Comparison of ENCODE assay signal across 11 cellular contexts in the genomic region with DNA sequence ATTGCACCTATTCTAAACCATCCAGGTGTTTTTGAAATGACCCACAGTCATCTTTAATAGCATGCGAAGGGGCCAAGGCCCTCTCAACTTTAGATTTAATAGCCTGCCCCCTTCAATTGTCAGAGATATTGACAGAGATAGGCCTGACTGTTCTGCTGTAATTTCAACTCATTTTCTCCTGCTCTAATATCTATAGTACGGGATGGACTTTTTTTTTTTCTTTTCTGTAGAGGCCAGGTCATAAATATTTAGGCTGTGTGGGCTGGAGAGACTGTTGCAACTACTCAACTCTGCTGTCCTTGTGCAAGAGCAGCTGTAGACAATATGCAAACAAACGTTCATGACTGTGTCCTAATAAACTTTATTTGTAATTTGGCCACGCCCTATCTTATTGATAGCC. TPM values are rescaled to one million over a fixed set of nuclear protein-coding genes. Genes with fewer than 3 reads are reported as not detected.
DNase-seq lines count a peak whose midpoint lies in the region; ATAC-seq and TF ChIP-seq lines count a peak whose summit lies in the region.
"Had no signal": no experiment of that assay in that cellular context is flagged by ENCODE, and none has a peak within 500 bp of the region (broad histone marks: within the 10 kb centered on the region; RNA-seq: fewer than 3 reads in every experiment).

No MANE protein-coding gene starts in this region.

- peak; percentile 26 for DNase-seq in AG08396 (ENCODE audit: low spot score)
- peak; percentile 87 for DNase-seq in NCI-H1105 (lab: John Stamatoyannopoulos, UW)
- DNase-seq in MCF 10A (ENCODE audit: unreplicated experiment), result peak; percentile 72
- no peak for DNase-seq in mesothelial cell of epicardium (ENCODE audit: low spot score in 2 of 2, unreplicated experiment in 2 of 2)
- no peak for DNase-seq in heart right ventricle
- DNase-seq in activated CD8-positive, alpha-beta T cell treated with anti-CD3 and anti-CD28 coated beads, Interleukin-2, amount 10 ng/mL, durations not matched to agents 7 days and 5 days, result no peak
- DNase-seq in SHP77 treated with DMSO at 0.1 percent for 48 hours (lab: John Stamatoyannopoulos, UW), result no peak

- H3K4me3 Mint-ChIP-seq in MCF 10A (ENCODE audit: unreplicated experiment), result peak overlapping the region; percentile 61
- H3K4me3 Mint-ChIP-seq in mesothelial cell of epicardium, result no peak overlapping the region
- no peak overlapping the region for H3K4me3 Mint-ChIP-seq in activated CD8-positive, alpha-beta T cell treated with anti-CD3 and anti-CD28 coated beads, Interleukin-2, amount 10 ng/mL, durations not matched to agents 7 days and 5 days
- H3K4me3 Mint-ChIP-seq: CD4-positive, CD25-positive, alpha-beta regulatory T cell had no signal

- 59 to 65% methylated on average over 4 of the region's 4 CpGs for WGBS in heart right ventricle, 2 donors

- no peaks in the 10 kb centered on the region for H3K36me3 Mint-ChIP-seq in MCF 10A (ENCODE audit: insufficient read depth, unreplicated experiment)
- no peaks in the 10 kb centered on the region for H3K36me3 Mint-ChIP-seq in mesothelial cell of epicardium
- H3K36me3 Mint-ChIP-seq in activated CD8-positive, alpha-beta T cell treated with anti-CD3 and anti-CD28 coated beads, Interleukin-2, amount 10 ng/mL, durations not matched to agents 7 days and 5 days (ENCODE audit: low read depth), result no peaks in the 10 kb centered on the region
- H3K36me3 Mint-ChIP-seq: CD4-positive, CD25-positive, alpha-beta regulatory T cell had no signal

- peak overlapping the region; percentile 91 for H3K27ac Mint-ChIP-seq in MCF 10A (ENCODE audit: low read depth, unreplicated experiment)
- H3K27ac Mint-ChIP-seq in mesothelial cell of epicardium, result peak overlapping the region; percentile 93
- H3K27ac Mint-ChIP-seq in activated CD8-positive, alpha-beta T cell treated with anti-CD3 and anti-CD28 coated beads, Interleukin-2, amount 10 ng/mL, durations not matched to agents 7 days and 5 days, result no peak overlapping the region

- H3K4me1 ChIP-seq in heart right ventricle, result peaks cover 0 to 34% (median 0%) of the 10 kb centered on the region in 9 donors

- H3K9me3 Mint-ChIP-seq in MCF 10A (ENCODE audit: unreplicated experiment) (no peaks in the 10 kb centered on the region), mesothelial cell of epicardium (no peaks in the 10 kb centered on the region)
- H3K9me3 Mint-ChIP-seq in activated CD8-positive, alpha-beta T cell treated with anti-CD3 and anti-CD28 coated beads, Interleukin-2, amount 10 ng/mL, durations not matched to agents 7 days and 5 days (ENCODE audit: insufficient read depth), result no peaks in the 10 kb centered on the region
- H3K9me3 Mint-ChIP-seq: CD4-positive, CD25-positive, alpha-beta regulatory T cell had no signal

- H3K9me3 ChIP-seq in heart right ventricle, result no peaks in the 10 kb centered on the region

- H3K27me3 Mint-ChIP-seq in MCF 10A (ENCODE audit: insufficient read depth, unreplicated experiment) (no peaks in the 10 kb centered on the region), mesothelial cell of epicardium (ENCODE audit: low read depth) (peaks cover 3% of the 10 kb centered on the region)
- H3K27me3 Mint-ChIP-seq in activated CD8-positive, alpha-beta T cell treated with anti-CD3 and anti-CD28 coated beads, Interleukin-2, amount 10 ng/mL, durations not matched to agents 7 days and 5 days (ENCODE audit: low read depth), result peaks cover 21% of the 10 kb centered on the region

- no peak overlapping the region for H3K4me3 ChIP-seq in heart right ventricle

- ATAC-seq in HG02588 (IDR thresholded peaks at IDR 0.05; ENCODE audit: unreplicated experiment) (no peak), heart right ventricle (no peak)
- no peak for ATAC-seq in activated CD8-positive, alpha-beta T cell treated with anti-CD3 and anti-CD28 coated beads, Interleukin-2, amount 10 ng/mL, durations not matched to agents 7 days and 5 days

- H3K27me3 ChIP-seq in heart right ventricle, result peaks cover 0 to 26% (median 20%) of the 10 kb centered on the region in 7 donors

- H3K36me3 ChIP-seq in heart right ventricle, result no peaks in the 10 kb centered on the region

- no peak overlapping the region for H3K27ac ChIP-seq in heart right ventricle

- CTCF ChIA-PET in MCF 10A (lab: Yijun Ruan, JAX), result interaction anchor here (0.6 to 5.9 kb wide), 21 partner anchors 15 to 758 kb away, joined by 3 to 57 read pairs (median 4); no protein-coding TSS in a partner anchor
- CTCF ChIA-PET in activated CD8-positive, alpha-beta T cell treated with anti-CD3 and anti-CD28 coated beads, Interleukin-2, amount 10 ng/mL, durations not matched to agents 7 days and 5 days (lab: Charles Lee), result interaction anchor here (0.6 to 5.5 kb wide), 9 partner anchors 13 to 753 kb away, joined by 3 to 28 read pairs (median 4); no protein-coding TSS in a partner anchor

- TF ChIP-seq CTCF in MCF 10A (IDR thresholded peaks at IDR 0.05; ENCODE audit: unreplicated experiment), result no peak
- no peak for TF ChIP-seq CTCF in mesothelial cell of epicardium (IDR thresholded peaks at IDR 0.05; ENCODE audit: unreplicated experiment)
- TF ChIP-seq CTCF in heart right ventricle (IDR thresholded peaks at IDR 0.05), result no peak

- no TSS peak for BruUV-seq in MCF 10A (replicated peaks; lab: Mats Ljungman, UMichigan)

- POLR2A ChIA-PET in MCF 10A (lab: Yijun Ruan, JAX), result interaction anchor here (0.6 to 3.8 kb wide), 27 partner anchors 43 to 779 kb away, joined by 3 to 41 read pairs (median 4); partner anchors contain the start of genes EIF1, KRT15 and KRT17
- POLR2A ChIA-PET in activated CD8-positive, alpha-beta T cell treated with anti-CD3 and anti-CD28 coated beads, Interleukin-2, amount 10 ng/mL, durations not matched to agents 7 days and 5 days (lab: Charles Lee), result no interaction called here

- H3K4me1 Mint-ChIP-seq in MCF 10A (ENCODE audit: insufficient read depth, unreplicated experiment), result peaks cover 16% of the 10 kb centered on the region
- H3K4me1 Mint-ChIP-seq in mesothelial cell of epicardium, result peaks cover 46% of the 10 kb centered on the region
- no peaks in the 10 kb centered on the region for H3K4me1 Mint-ChIP-seq in activated CD8-positive, alpha-beta T cell treated with anti-CD3 and anti-CD28 coated beads, Interleukin-2, amount 10 ng/mL, durations not matched to agents 7 days and 5 days (ENCODE audit: low read depth)
- H3K4me1 Mint-ChIP-seq: CD4-positive, CD25-positive, alpha-beta regulatory T cell had no signal

- intact Hi-C loops in MCF 10A (cut with micrococcal nuclease) (loop anchor here (1.0 to 10.0 kb wide), 13 partner anchors 53 to 757 kb away; partner anchors contain the start of genes KRTAP2-3, KRTAP2-4 and KRTAP4-6), heart right ventricle (cut with DNase I) (loop anchor here (1.0 to 10.0 kb wide), 15 partner anchors 52 to 753 kb away; no protein-coding TSS in a partner anchor)

RNA-seq across cellular contexts. Expression of gene KRT20, which starts 24.7 kb away (rescaled TPM):
- total RNA-seq in MCF 10A (2022), result not detected in 2 replicates
- total RNA-seq in mesothelial cell of epicardium, result not detected in 3 replicates
- not detected for total RNA-seq in heart right ventricle
- polyA plus RNA-seq in heart right ventricle, result not detected
- total RNA-seq in activated CD8-positive, alpha-beta T cell treated with anti-CD3 and anti-CD28 coated beads, Interleukin-2, amount 10 ng/mL, durations not matched to agents 7 days and 5 days, result not detected
- total RNA-seq: CD4-positive, CD25-positive, alpha-beta regulatory T cell; frontal cortex; Right ventricle myocardium superior had no signal
- polyA plus RNA-seq: CD4-positive, CD25-positive, alpha-beta regulatory T cell had no signal

RNA-seq across cellular contexts. Expression of gene KRT23, which starts 27.7 kb away (rescaled TPM):
- not detected in 2 replicates for total RNA-seq in MCF 10A (2022)
- total RNA-seq in mesothelial cell of epicardium, result 2.3 to 2.8 TPM (median 2.6 TPM) in 3 replicates
- total RNA-seq in heart right ventricle, result under 1 TPM in 3 of 10 donors, not detected in 7; 0.19 to 0.25 (median 0.23) TPM
- under 1 TPM in 1 of 2 donors, not detected in 1; 0.01 TPM for polyA plus RNA-seq in heart right ventricle
- total RNA-seq in activated CD8-positive, alpha-beta T cell treated with anti-CD3 and anti-CD28 coated beads, Interleukin-2, amount 10 ng/mL, durations not matched to agents 7 days and 5 days, result not detected
- total RNA-seq: CD4-positive, CD25-positive, alpha-beta regulatory T cell; Right ventricle myocardium superior had no signal
- polyA plus RNA-seq: CD4-positive, CD25-positive, alpha-beta regulatory T cell had no signal

RNA-seq across cellular contexts. Expression of gene KRT12, which starts 42.7 kb away (rescaled TPM):
- not detected in 2 replicates for total RNA-seq in MCF 10A (2022)
- not detected in 3 replicates for total RNA-seq in mesothelial cell of epicardium
- total RNA-seq in heart right ventricle, result not detected
- polyA plus RNA-seq in heart right ventricle, result not detected
- total RNA-seq in activated CD8-positive, alpha-beta T cell treated with anti-CD3 and anti-CD28 coated beads, Interleukin-2, amount 10 ng/mL, durations not matched to agents 7 days and 5 days, result not detected
- total RNA-seq: CD4-positive, CD25-positive, alpha-beta regulatory T cell; frontal cortex; Right ventricle myocardium superior had no signal
- polyA plus RNA-seq: CD4-positive, CD25-positive, alpha-beta regulatory T cell had no signal

RNA-seq across cellular contexts. Expression of gene KRT39, which starts 57.0 kb away (rescaled TPM):
- total RNA-seq in MCF 10A (2022) (not detected in 2 replicates), mesothelial cell of epicardium (not detected in 3 replicates), heart right ventricle (not detected)
- polyA plus RNA-seq in heart right ventricle, result not detected
- total RNA-seq in activated CD8-positive, alpha-beta T cell treated with anti-CD3 and anti-CD28 coated beads, Interleukin-2, amount 10 ng/mL, durations not matched to agents 7 days and 5 days, result not detected
- total RNA-seq: CD4-positive, CD25-positive, alpha-beta regulatory T cell; frontal cortex; Right ventricle myocardium superior had no signal
- polyA plus RNA-seq: CD4-positive, CD25-positive, alpha-beta regulatory T cell had no signal

Comparison
In these comparisons a context has a peak if more than half of its experiments do, and no peak if none do; other contexts are left out.
1. DNase-seq: peak in AG08396 (single experiment), NCI-H1105 (single experiment) and MCF 10A (single experiment); none in mesothelial cell of epicardium (0 of 2), heart right ventricle (0 of 2), activated CD8-positive, alpha-beta T cell treated with anti-CD3 and anti-CD28 coated beads, Interleukin-2, amount 10 ng/mL, durations not matched to agents 7 days and 5 days (single experiment) and SHP77 treated with DMSO at 0.1 percent for 48 hours (single experiment).